ENCODE assay signal across 16 cellular contexts in genomic region chr13:99256283-99256682, GRCh38. TPM values are rescaled to one million over a fixed set of nuclear protein-coding genes. Genes with fewer than 3 reads are reported as not detected.
DNase-seq lines count a peak whose midpoint lies in the region; ATAC-seq and TF ChIP-seq lines count a peak whose summit lies in the region.
"Had no signal": no experiment of that assay in that cellular context is flagged by ENCODE, and none has a peak within 500 bp of the region (broad histone marks: within the 10 kb centered on the region; RNA-seq: fewer than 3 reads in every experiment).

No MANE protein-coding gene starts in this region.

- H3K4me3 Mint-ChIP-seq in activated CD4-positive, alpha-beta T cell treated with anti-CD3 and anti-CD28 coated beads, Interleukin-2, amount 10 ng/mL, durations not matched to agents 24 days and 14 days = peak overlapping the region; percentile 78
- H3K4me3 Mint-ChIP-seq in IgD-negative memory B cell = peak overlapping the region; percentile 83 to 89 (median 86)
- H3K4me3 Mint-ChIP-seq in activated T-helper 2 cell treated with anti-CD3 and anti-CD28 coated beads, Interferon-gamma antibody, Interleukin-2, Interleukin-4, amounts not matched to agents 10 μg/mL and 5 μg/mL and 100 μg/mL, durations not matched to agents 14 hours and 24 hours and 36 hours (ENCODE audit: low read depth) = peak overlapping the region; percentile 82

- TF ChIP-seq CTCF in gastrocnemius medialis (IDR thresholded peaks at IDR 0.05 in 4 of 5, conservative IDR thresholded peaks at IDR 0.05 in 1 of 5) = no peak

- peaks cover 56% of the 10 kb centered on the region for H3K4me1 Mint-ChIP-seq in activated CD4-positive, alpha-beta T cell treated with anti-CD3 and anti-CD28 coated beads, Interleukin-2, amount 10 ng/mL, durations not matched to agents 24 days and 14 days
- H3K4me1 Mint-ChIP-seq in IgD-negative memory B cell = peaks cover 43 to 60% (median 54%) of the 10 kb centered on the region in 3 donors
- H3K4me1 Mint-ChIP-seq in activated T-helper 2 cell treated with anti-CD3 and anti-CD28 coated beads, Interferon-gamma antibody, Interleukin-2, Interleukin-4, amounts not matched to agents 10 μg/mL and 5 μg/mL and 100 μg/mL, durations not matched to agents 14 hours and 24 hours and 36 hours (ENCODE audit: low read depth) = peaks cover 65% of the 10 kb centered on the region

- intact Hi-C loops in activated CD4-positive, alpha-beta T cell treated with anti-CD3 and anti-CD28 coated beads, Interleukin-2, amount 10 ng/mL, durations not matched to agents 24 days and 14 days (cut with micrococcal nuclease) = loop anchor here (2.0 to 5.0 kb wide), 3 partner anchors 27 to 241 kb away; no protein-coding TSS in a partner anchor
- intact Hi-C loops in activated T-helper 2 cell treated with anti-CD3 and anti-CD28 coated beads, Interferon-gamma antibody, Interleukin-2, Interleukin-4, amounts not matched to agents 10 μg/mL and 5 μg/mL and 100 μg/mL, durations not matched to agents 14 hours and 24 hours and 36 hours (cut with micrococcal nuclease) = loop anchor here (5.0 kb wide), 2 partner anchors 169 to 209 kb away; no protein-coding TSS in a partner anchor
- intact Hi-C loops in gastrocnemius medialis (cut with DNase I; ENCODE audit: low total_unique reads) (loop anchor here (5.0 kb wide), 1 partner anchor 34 kb away; no protein-coding TSS in a partner anchor), head of caudate nucleus (cut with DNase I) (no loop called here)

- H3K27me3 Mint-ChIP-seq in activated CD4-positive, alpha-beta T cell treated with anti-CD3 and anti-CD28 coated beads, Interleukin-2, amount 10 ng/mL, durations not matched to agents 24 days and 14 days = no peaks in the 10 kb centered on the region
- H3K27me3 Mint-ChIP-seq in IgD-negative memory B cell = peaks cover 3% of the 10 kb centered on the region
- H3K27me3 Mint-ChIP-seq in activated T-helper 2 cell treated with anti-CD3 and anti-CD28 coated beads, Interferon-gamma antibody, Interleukin-2, Interleukin-4, amounts not matched to agents 10 μg/mL and 5 μg/mL and 100 μg/mL, durations not matched to agents 14 hours and 24 hours and 36 hours (ENCODE audit: low read depth) = no peaks in the 10 kb centered on the region

- no peaks in the 10 kb centered on the region for H3K36me3 ChIP-seq in gastrocnemius medialis

- H3K27me3 ChIP-seq in gastrocnemius medialis = no peaks in the 10 kb centered on the region
- H3K27me3 ChIP-seq: Peyer's patch, tibial artery had no signal

- no peaks in the 10 kb centered on the region for H3K9me3 ChIP-seq in gastrocnemius medialis
- H3K9me3 ChIP-seq: Peyer's patch, tibial artery had no signal

- DNase-seq in activated CD4-positive, alpha-beta T cell treated with anti-CD3 and anti-CD28 coated beads, Interleukin-2, amount 10 ng/mL, durations not matched to agents 24 days and 14 days = no peak
- DNase-seq in activated CD4-positive, alpha-beta T cell treated with anti-CD3 and anti-CD28 coated beads for 4 hours = no peak
- DNase-seq in activated T-helper 2 cell treated with anti-CD3 and anti-CD28 coated beads, Interferon-gamma antibody, Interleukin-2, Interleukin-4, amounts not matched to agents 10 μg/mL and 5 μg/mL and 100 μg/mL, durations not matched to agents 14 hours and 24 hours and 36 hours (ENCODE audit: low spot score) = no peak
- no peak for DNase-seq in gastrocnemius medialis
- no peak for DNase-seq in head of caudate nucleus
- no peak for DNase-seq in activated gamma-delta T cell (lab: John Stamatoyannopoulos, UW)
- DNase-seq: aorta, NCI-H1105 treated with DMSO at 0.1 percent for 48 hours, NCI-H345, Peyer's patch, tibial artery had no signal

- peaks cover 46% of the 10 kb centered on the region for H3K36me3 Mint-ChIP-seq in activated CD4-positive, alpha-beta T cell treated with anti-CD3 and anti-CD28 coated beads, Interleukin-2, amount 10 ng/mL, durations not matched to agents 24 days and 14 days (ENCODE audit: low read depth)
- H3K36me3 Mint-ChIP-seq in IgD-negative memory B cell = peaks cover 14% of the 10 kb centered on the region
- peaks cover 55% of the 10 kb centered on the region for H3K36me3 Mint-ChIP-seq in activated T-helper 2 cell treated with anti-CD3 and anti-CD28 coated beads, Interferon-gamma antibody, Interleukin-2, Interleukin-4, amounts not matched to agents 10 μg/mL and 5 μg/mL and 100 μg/mL, durations not matched to agents 14 hours and 24 hours and 36 hours (ENCODE audit: low read depth)

- ATAC-seq in gastrocnemius medialis (no peak), HG02623 (IDR thresholded peaks at IDR 0.05; ENCODE audit: unreplicated experiment) (no peak)

- no peak overlapping the region for H3K27ac Mint-ChIP-seq in activated CD4-positive, alpha-beta T cell treated with anti-CD3 and anti-CD28 coated beads, Interleukin-2, amount 10 ng/mL, durations not matched to agents 24 days and 14 days
- peak overlapping the region in 2 of 3 donors; percentile 55 to 59 for H3K27ac Mint-ChIP-seq in IgD-negative memory B cell
- peak overlapping the region; percentile 85 for H3K27ac Mint-ChIP-seq in activated T-helper 2 cell treated with anti-CD3 and anti-CD28 coated beads, Interferon-gamma antibody, Interleukin-2, Interleukin-4, amounts not matched to agents 10 μg/mL and 5 μg/mL and 100 μg/mL, durations not matched to agents 14 hours and 24 hours and 36 hours

- no peak for TF ChIP-seq POLR2A in gastrocnemius medialis (IDR thresholded peaks at IDR 0.05)

- H3K9me3 Mint-ChIP-seq in activated CD4-positive, alpha-beta T cell treated with anti-CD3 and anti-CD28 coated beads, Interleukin-2, amount 10 ng/mL, durations not matched to agents 24 days and 14 days = no peaks in the 10 kb centered on the region
- H3K9me3 Mint-ChIP-seq in IgD-negative memory B cell = peaks cover 0 to 1% (median 0%) of the 10 kb centered on the region in 3 donors
- no peaks in the 10 kb centered on the region for H3K9me3 Mint-ChIP-seq in activated T-helper 2 cell treated with anti-CD3 and anti-CD28 coated beads, Interferon-gamma antibody, Interleukin-2, Interleukin-4, amounts not matched to agents 10 μg/mL and 5 μg/mL and 100 μg/mL, durations not matched to agents 14 hours and 24 hours and 36 hours

- in situ Hi-C loops in gastrocnemius medialis (cut with MboI; ENCODE audit: low sequenced_read_pairs in 4 of 4) = loop anchor here in 1 of 4 donors (25.0 kb wide), 1 partner anchor 181 kb away; no protein-coding TSS in a partner anchor

- H3K4me1 ChIP-seq in gastrocnemius medialis = peaks cover 25 to 37% of the 10 kb centered on the region in 2 donors

- no peak overlapping the region for H3K4me3 ChIP-seq in gastrocnemius medialis
- H3K4me3 ChIP-seq: tibial artery had no signal

- H3K27ac ChIP-seq in gastrocnemius medialis = peak overlapping the region; percentile 9 to 54 (median 36)
- H3K27ac ChIP-seq: tibial artery had no signal

RNA-seq across cellular contexts. Expression of gene GPR18, which starts 1.9 kb away (rescaled TPM):
- total RNA-seq in activated CD4-positive, alpha-beta T cell treated with anti-CD3 and anti-CD28 coated beads, Interleukin-2, amount 10 ng/mL, durations not matched to agents 24 days and 14 days = 5.9 and 6.3 TPM in 2 replicates
- polyA plus RNA-seq in IgD-negative memory B cell = 58.6 TPM
- total RNA-seq in activated T-helper 2 cell treated with anti-CD3 and anti-CD28 coated beads, Interferon-gamma antibody, Interleukin-2, Interleukin-4, amounts not matched to agents 10 μg/mL and 5 μg/mL and 100 μg/mL, durations not matched to agents 14 hours and 24 hours and 36 hours = 7.4 and 8.4 TPM in 2 replicates
- not detected for total RNA-seq in gastrocnemius medialis
- total RNA-seq: A673, dermis microvascular lymphatic vessel endothelial cell, lung microvascular endothelial cell had no signal

RNA-seq across cellular contexts. Expression of gene GPR183, which starts 50.9 kb away (rescaled TPM):
- 36.8 and 37.1 TPM in 2 replicates for total RNA-seq in activated CD4-positive, alpha-beta T cell treated with anti-CD3 and anti-CD28 coated beads, Interleukin-2, amount 10 ng/mL, durations not matched to agents 24 days and 14 days
- polyA plus RNA-seq in IgD-negative memory B cell = 494 TPM
- 143 and 147 TPM in 2 replicates for total RNA-seq in activated T-helper 2 cell treated with anti-CD3 and anti-CD28 coated beads, Interferon-gamma antibody, Interleukin-2, Interleukin-4, amounts not matched to agents 10 μg/mL and 5 μg/mL and 100 μg/mL, durations not matched to agents 14 hours and 24 hours and 36 hours
- total RNA-seq in gastrocnemius medialis = 1 to 10 TPM in 3 of 4 donors, under 1 TPM in 1; 0.49 to 3.4 (median 2.5) TPM
- total RNA-seq: A673 had no signal

RNA-seq across cellular contexts. Expression of gene UBAC2, which starts 55.6 kb away (rescaled TPM):
- 52.6 and 52.8 TPM in 2 replicates for total RNA-seq in activated CD4-positive, alpha-beta T cell treated with anti-CD3 and anti-CD28 coated beads, Interleukin-2, amount 10 ng/mL, durations not matched to agents 24 days and 14 days
- 88.0 TPM for polyA plus RNA-seq in IgD-negative memory B cell
- 53.4 and 55.1 TPM in 2 replicates for total RNA-seq in activated T-helper 2 cell treated with anti-CD3 and anti-CD28 coated beads, Interferon-gamma antibody, Interleukin-2, Interleukin-4, amounts not matched to agents 10 μg/mL and 5 μg/mL and 100 μg/mL, durations not matched to agents 14 hours and 24 hours and 36 hours
- 10 to 100 TPM; 51.0 to 71.5 (median 61.1) TPM for total RNA-seq in gastrocnemius medialis
